Comparison of ENCODE assay signal across 11 cellular contexts in the genomic region with DNA sequence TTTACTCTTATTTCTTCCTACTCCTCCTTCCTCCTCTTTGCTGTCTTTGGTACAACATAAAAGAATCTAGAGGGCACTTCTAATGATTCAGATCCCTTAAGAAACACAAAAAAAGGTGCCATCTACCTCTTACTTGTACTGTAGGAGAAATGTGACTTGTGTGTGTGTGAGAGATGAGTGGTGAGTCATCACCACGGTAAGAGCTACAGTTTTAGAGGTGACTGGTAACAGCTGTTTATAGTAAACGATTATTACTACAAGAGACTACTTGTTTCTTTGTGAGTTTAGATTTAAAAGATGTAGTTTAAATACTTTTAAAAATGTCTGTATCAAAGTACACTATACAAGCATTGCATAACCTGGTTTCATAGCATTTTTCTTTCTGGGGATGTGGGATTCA. TPM values are rescaled to one million over a fixed set of nuclear protein-coding genes. Genes with fewer than 3 reads are reported as not detected.
A peak's percentile ranks its signal among the peaks of the same experiment; 100 is the strongest.
DNase-seq lines count a peak whose midpoint lies in the region; ATAC-seq and TF ChIP-seq lines count a peak whose summit lies in the region.
"Had no signal": no experiment of that assay in that cellular context is flagged by ENCODE, and none has a peak within 500 bp of the region (broad histone marks: within the 10 kb centered on the region; RNA-seq: fewer than 3 reads in every experiment).

No MANE protein-coding gene starts in this region.

- no peak overlapping the region for H3K27ac ChIP-seq in neuronal stem cell (replicated peaks; ENCODE audit: low read length)
- H3K27ac ChIP-seq in dorsolateral prefrontal cortex, result no peak overlapping the region
- H3K27ac ChIP-seq: brain microvascular endothelial cell, vagina had no signal

- H2BK15ac ChIP-seq in neuronal stem cell (ENCODE audit: low read length), result no peak overlapping the region

- no peak overlapping the region for H2AK5ac ChIP-seq in neuronal stem cell (ENCODE audit: low read depth, low read length)

- no peak overlapping the region for H3K9ac ChIP-seq in neuronal stem cell (ENCODE audit: low read depth, low read length, poor library complexity)

- no peak overlapping the region for H2AFZ ChIP-seq in neuronal stem cell (ENCODE audit: low read length)

- no peak overlapping the region for H2BK5ac ChIP-seq in neuronal stem cell (ENCODE audit: low read length)

- H3K9me3 Mint-ChIP-seq in activated naive CD4-positive, alpha-beta T cell treated with anti-CD3 and anti-CD28 coated beads, Interleukin-2, amount 50 U/mL, for 72 hours, result no peaks in the 10 kb centered on the region
- no peaks in the 10 kb centered on the region for H3K9me3 Mint-ChIP-seq in chondrocyte (ENCODE audit: low read depth)
- H3K9me3 Mint-ChIP-seq in stimulated activated naive CD8-positive, alpha-beta T cell treated with anti-CD3 and anti-CD28 coated beads, Interleukin-15, Interleukin-2, amounts not matched to agents 100 ng/mL and 50 ng/mL, for 24 hours, result no peaks in the 10 kb centered on the region

- H3K14ac ChIP-seq in neuronal stem cell (ENCODE audit: low read length), result no peak overlapping the region

- H3K4me1 Mint-ChIP-seq in chondrocyte (ENCODE audit: low read depth), result peaks cover 1% of the 10 kb centered on the region
- H3K4me1 Mint-ChIP-seq in stimulated activated naive CD8-positive, alpha-beta T cell treated with anti-CD3 and anti-CD28 coated beads, Interleukin-15, Interleukin-2, amounts not matched to agents 100 ng/mL and 50 ng/mL, for 24 hours (ENCODE audit: low read depth), result peaks cover 9% of the 10 kb centered on the region

- no CpG with 5 or more reads among the region's 2 CpGs for WGBS in neuronal stem cell (ENCODE audit: extremely low coverage in 2 of 2, insufficient read length in 2 of 2, insufficient replicate concordance in 1 of 2), 2 donors

- H3K18ac ChIP-seq in neuronal stem cell (ENCODE audit: low read length), result no peak overlapping the region

- H3K27me3 Mint-ChIP-seq in chondrocyte (ENCODE audit: low read depth), result no peaks in the 10 kb centered on the region
- no peaks in the 10 kb centered on the region for H3K27me3 Mint-ChIP-seq in stimulated activated naive CD8-positive, alpha-beta T cell treated with anti-CD3 and anti-CD28 coated beads, Interleukin-15, Interleukin-2, amounts not matched to agents 100 ng/mL and 50 ng/mL, for 24 hours

- no peak overlapping the region for H3K4me3 ChIP-seq in neuronal stem cell (ENCODE audit: low read length in 2 of 2)
- H3K4me3 ChIP-seq in dorsolateral prefrontal cortex, result no peak overlapping the region
- H3K4me3 ChIP-seq: MG63, vagina had no signal

- TF ChIP-seq CTCF in chondrocyte (IDR thresholded peaks at IDR 0.05) (no peak), dorsolateral prefrontal cortex (IDR thresholded peaks at IDR 0.05 in 54 of 56, conservative IDR thresholded peaks at IDR 0.05 in 2 of 56; ENCODE audit: low read depth in 1 of 56, partially characterized antibody in 56 of 56) (no peak)

- peak overlapping the region in 1 of 2 donors; percentile 65 for H3K27ac Mint-ChIP-seq in activated naive CD4-positive, alpha-beta T cell treated with anti-CD3 and anti-CD28 coated beads, Interleukin-2, amount 50 U/mL, for 72 hours
- peak overlapping the region; percentile 19 for H3K27ac Mint-ChIP-seq in chondrocyte (ENCODE audit: unreplicated experiment)
- peak overlapping the region; percentile 68 for H3K27ac Mint-ChIP-seq in stimulated activated naive CD8-positive, alpha-beta T cell treated with anti-CD3 and anti-CD28 coated beads, Interleukin-15, Interleukin-2, amounts not matched to agents 100 ng/mL and 50 ng/mL, for 24 hours

- H2BK12ac ChIP-seq in neuronal stem cell (ENCODE audit: low read length), result no peak overlapping the region

- no peaks in the 10 kb centered on the region for H3K27me3 ChIP-seq in neuronal stem cell (ENCODE audit: control insufficient read depth in 3 of 3, insufficient read depth in 3 of 3, low read depth in 1 of 3, low read length in 3 of 3)
- no peaks in the 10 kb centered on the region for H3K27me3 ChIP-seq in dorsolateral prefrontal cortex
- H3K27me3 ChIP-seq: brain microvascular endothelial cell, MG63, vagina had no signal

- intact Hi-C loops in dorsolateral prefrontal cortex (cut with DNase I), result no loop called here

- DNase-seq in activated naive CD4-positive, alpha-beta T cell treated with anti-CD3 and anti-CD28 coated beads, Interleukin-2, amount 50 U/mL, for 72 hours (ENCODE audit: low spot score in 2 of 2), result no peak
- no peak for DNase-seq in activated naive CD4-positive, alpha-beta T cell (lab: John Stamatoyannopoulos, UW)
- DNase-seq in HT-29 (ENCODE audit: low spot score) (peak; percentile 9), chondrocyte (ENCODE audit: low spot score) (no peak), NCI-H345 (lab: John Stamatoyannopoulos, UW) (no peak), neuronal stem cell (ENCODE audit: low spot score) (no peak), dorsolateral prefrontal cortex (no peak)
- DNase-seq: brain microvascular endothelial cell, MG63 had no signal

- H3K23ac ChIP-seq in neuronal stem cell (ENCODE audit: low read depth, low read length, poor library complexity), result no peak overlapping the region

- H3K4me2 ChIP-seq in neuronal stem cell (ENCODE audit: insufficient read depth, low read length, poor library complexity, severe bottlenecking), result no peak overlapping the region

- ATAC-seq in activated naive CD4-positive, alpha-beta T cell treated with anti-CD3 and anti-CD28 coated beads, Interleukin-2, amount 50 U/mL, for 72 hours, result peak; percentile 86 to 92

- H3K4me3 Mint-ChIP-seq in chondrocyte (ENCODE audit: unreplicated experiment), result no peak overlapping the region
- H3K4me3 Mint-ChIP-seq in stimulated activated naive CD8-positive, alpha-beta T cell treated with anti-CD3 and anti-CD28 coated beads, Interleukin-15, Interleukin-2, amounts not matched to agents 100 ng/mL and 50 ng/mL, for 24 hours, result no peak overlapping the region

- no peak overlapping the region for H4K91ac ChIP-seq in neuronal stem cell (ENCODE audit: low read depth, low read length, poor library complexity)

- no peaks in the 10 kb centered on the region for H3K79me1 ChIP-seq in neuronal stem cell (ENCODE audit: low read depth, low read length)

- H3K4me1 ChIP-seq in neuronal stem cell (ENCODE audit: control insufficient read depth in 2 of 2, insufficient read depth in 1 of 2, low read depth in 1 of 2, low read length in 2 of 2), result no peaks in the 10 kb centered on the region

- peaks cover 2 to 75% of the 10 kb centered on the region in 2 donors for H3K36me3 ChIP-seq in neuronal stem cell (replicated peaks in 1 of 2; ENCODE audit: control insufficient read depth in 2 of 2, insufficient read depth in 2 of 2, low read length in 2 of 2)

- H3K9me3 ChIP-seq in neuronal stem cell (replicated peaks in 1 of 2; ENCODE audit: control insufficient read depth in 2 of 2, insufficient read depth in 1 of 2, low read depth in 1 of 2, low read length in 2 of 2), result peaks cover 0 to 6% of the 10 kb centered on the region in 2 donors
- H3K9me3 ChIP-seq: vagina had no signal

- H3K36me3 Mint-ChIP-seq in activated naive CD4-positive, alpha-beta T cell treated with anti-CD3 and anti-CD28 coated beads, Interleukin-2, amount 50 U/mL, for 72 hours, result peaks cover 22 to 49% of the 10 kb centered on the region in 2 donors
- peaks cover 21% of the 10 kb centered on the region for H3K36me3 Mint-ChIP-seq in chondrocyte (ENCODE audit: low read depth)
- peaks cover 58% of the 10 kb centered on the region for H3K36me3 Mint-ChIP-seq in stimulated activated naive CD8-positive, alpha-beta T cell treated with anti-CD3 and anti-CD28 coated beads, Interleukin-15, Interleukin-2, amounts not matched to agents 100 ng/mL and 50 ng/mL, for 24 hours (ENCODE audit: low read depth)

- H3K4ac ChIP-seq in neuronal stem cell (ENCODE audit: low read length), result no peak overlapping the region

- no peak overlapping the region for H4K8ac ChIP-seq in neuronal stem cell (ENCODE audit: low read depth, low read length)

- no peak overlapping the region for H2BK120ac ChIP-seq in neuronal stem cell (ENCODE audit: low read depth, low read length)

RNA-seq across cellular contexts. Expression of gene SLC35D1, which starts 40.4 kb away (rescaled TPM):
- total RNA-seq in activated naive CD4-positive, alpha-beta T cell treated with anti-CD3 and anti-CD28 coated beads, Interleukin-2, amount 50 U/mL, for 72 hours, result 10 to 100 TPM; 11.7 to 12.5 TPM
- total RNA-seq in HT-29 (2014; rRNA removed; shearing (Covaris generic)), result 3.8 and 3.9 TPM in 2 replicates
- total RNA-seq in chondrocyte, result 9.2 to 14.8 TPM (median 9.3 TPM) in 3 replicates
- 2.8 TPM for polyA plus RNA-seq in neuronal stem cell (2013, experiment 1 of 2)
- polyA plus RNA-seq in neuronal stem cell (2013, experiment 2 of 2), result 2.9 TPM
- 10 to 100 TPM in 22 of 120 experiments, 1 to 10 TPM in 98; 5.7 to 12.8 (median 8.3) TPM for total RNA-seq in dorsolateral prefrontal cortex
